Comparison of ENCODE assay signal across 25 cellular contexts in the genomic region with DNA sequence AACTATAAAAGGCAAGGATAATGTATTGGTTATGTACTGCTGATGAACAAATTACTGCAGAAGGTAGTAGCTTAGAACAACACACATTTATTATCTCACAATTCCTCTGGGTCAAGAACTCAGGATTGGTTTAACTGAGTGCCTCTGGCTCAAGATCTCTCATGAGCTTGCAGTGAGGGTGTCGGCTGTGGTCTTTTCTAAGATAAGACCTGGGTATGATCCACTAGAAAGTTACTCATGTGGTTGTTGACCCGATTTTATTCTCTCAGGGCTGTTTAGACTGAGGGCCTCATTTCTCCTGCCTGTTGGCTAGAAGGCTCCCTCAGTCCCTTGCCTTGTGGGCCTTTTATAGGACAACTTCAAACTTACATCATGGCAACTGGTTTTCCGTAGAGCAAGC.
"Had no signal": no experiment of that assay in that cellular context is flagged by ENCODE, and none has a peak within 500 bp of the region (broad histone marks: within the 10 kb centered on the region; RNA-seq: fewer than 3 reads in every experiment).

No MANE protein-coding gene starts in this region.

- H3K27ac ChIP-seq: gastrocnemius medialis, hepatocyte, neural progenitor cell, parathyroid adenoma, prostate gland, sigmoid colon, spleen, thoracic aorta, tibial nerve, vagina had no signal

- H3K9ac ChIP-seq: neural progenitor cell, parathyroid adenoma had no signal

- H3K36me3 Mint-ChIP-seq: neural progenitor cell; stimulated activated memory B cell treated with anti-CD40 and anti-IgM and Interleukin-4, amounts not matched to agents 10 μg/mL and 1 μg/mL and 100 μg/mL, for 72 hours had no signal

- H3K4me2 ChIP-seq: hepatocyte, neural progenitor cell had no signal

- H3K27me3 ChIP-seq: gastrocnemius medialis, hepatocyte, neural progenitor cell, sigmoid colon, spleen, tibial nerve, vagina had no signal

- H2AFZ ChIP-seq: hepatocyte, neural progenitor cell, parathyroid adenoma had no signal

- H3K27ac Mint-ChIP-seq: naive thymus-derived CD4-positive, alpha-beta T cell; nephron; neural progenitor cell; stimulated activated memory B cell treated with anti-CD40 and anti-IgM and Interleukin-4, amounts not matched to agents 10 μg/mL and 1 μg/mL and 100 μg/mL, for 72 hours had no signal

- H3K9me3 Mint-ChIP-seq: nephron; neural progenitor cell; stimulated activated memory B cell treated with anti-CD40 and anti-IgM and Interleukin-4, amounts not matched to agents 10 μg/mL and 1 μg/mL and 100 μg/mL, for 72 hours had no signal

- H3K4me3 Mint-ChIP-seq: naive thymus-derived CD4-positive, alpha-beta T cell; nephron; neural progenitor cell; stimulated activated memory B cell treated with anti-CD40 and anti-IgM and Interleukin-4, amounts not matched to agents 10 μg/mL and 1 μg/mL and 100 μg/mL, for 72 hours had no signal

- DNase-seq: cortex of kidney; effector CD4-positive, alpha-beta T cell; foreskin fibroblast; gastrocnemius medialis; head of caudate nucleus; kidney; mesenchymal stem cell; midbrain; naive thymus-derived CD4-positive, alpha-beta T cell; right cardiac atrium; sigmoid colon; spleen; stimulated activated CD4-positive, alpha-beta T cell treated with anti-CD3 and anti-CD28 coated beads, Interleukin-4, amount 100 ng/mL, for 4 hours; stimulated activated naive CD8-positive, alpha-beta T cell treated with anti-CD3 and anti-CD28 coated beads, Interleukin-15, Interleukin-2, amounts not matched to agents 100 U/mL and 50 U/mL, for 24 hours had no signal

- H3K4me1 ChIP-seq: gastrocnemius medialis, neural progenitor cell, parathyroid adenoma, prostate gland, sigmoid colon, spleen, tibial nerve, vagina had no signal

- H3K27me3 Mint-ChIP-seq: stimulated activated memory B cell treated with anti-CD40 and anti-IgM and Interleukin-4, amounts not matched to agents 10 μg/mL and 1 μg/mL and 100 μg/mL, for 72 hours had no signal

- H3K9me3 ChIP-seq: gastrocnemius medialis, prostate gland, sigmoid colon, spleen, thoracic aorta, tibial nerve, vagina had no signal

- ATAC-seq: esophagus mucosa; gastrocnemius medialis; left lobe of liver; naive thymus-derived CD4-positive, alpha-beta T cell; right cardiac atrium; stimulated activated memory B cell treated with anti-CD40 and anti-IgM and Interleukin-4, amounts not matched to agents 10 μg/mL and 1 μg/mL and 100 μg/mL, for 72 hours; stimulated activated naive CD8-positive, alpha-beta T cell treated with anti-CD3 and anti-CD28 coated beads, Interleukin-15, Interleukin-2, amounts not matched to agents 100 U/mL and 50 U/mL, for 24 hours had no signal

- H3K79me2 ChIP-seq: hepatocyte, parathyroid adenoma had no signal

- H3K36me3 ChIP-seq: gastrocnemius medialis, neural progenitor cell, prostate gland, sigmoid colon, spleen, thoracic aorta, tibial nerve, vagina had no signal

- H3K4me3 ChIP-seq: gastrocnemius medialis, hepatocyte, neural progenitor cell, prostate gland, sigmoid colon, spleen, thoracic aorta, tibial nerve, vagina had no signal
